ENCODE assay signal across 17 cellular contexts in genomic region chr1:214216031-214216430, GRCh38.
"Had no signal": no experiment of that assay in that cellular context is flagged by ENCODE, and none has a peak within 500 bp of the region (broad histone marks: within the 10 kb centered on the region; RNA-seq: fewer than 3 reads in every experiment).

No MANE protein-coding gene starts in this region.

- H3K36me3 Mint-ChIP-seq: naive thymus-derived CD4-positive, alpha-beta T cell; stimulated activated naive B cell treated with anti-CD40 and anti-IgM and Interleukin-4, amounts not matched to agents 10 μg/mL and 1 μg/mL and 100 μg/mL, for 72 hours had no signal

- H3K27ac Mint-ChIP-seq: endodermal cell; naive thymus-derived CD4-positive, alpha-beta T cell; stimulated activated naive B cell treated with anti-CD40 and anti-IgM and Interleukin-4, amounts not matched to agents 10 μg/mL and 1 μg/mL and 100 μg/mL, for 72 hours had no signal

- H3K4me1 ChIP-seq: psoas muscle had no signal

- H3K9me3 Mint-ChIP-seq: endodermal cell; naive thymus-derived CD4-positive, alpha-beta T cell; stimulated activated naive B cell treated with anti-CD40 and anti-IgM and Interleukin-4, amounts not matched to agents 10 μg/mL and 1 μg/mL and 100 μg/mL, for 72 hours had no signal

- H3K27me3 ChIP-seq: heart left ventricle, right lobe of liver had no signal

- H3K27ac ChIP-seq: coronary artery, heart left ventricle, neutrophil, psoas muscle, right lobe of liver, stomach, thoracic aorta, transverse colon had no signal

- H3K4me3 Mint-ChIP-seq: endodermal cell; naive thymus-derived CD4-positive, alpha-beta T cell; stimulated activated naive B cell treated with anti-CD40 and anti-IgM and Interleukin-4, amounts not matched to agents 10 μg/mL and 1 μg/mL and 100 μg/mL, for 72 hours had no signal

- H3K36me3 ChIP-seq: heart left ventricle, neutrophil, right lobe of liver, stomach, thoracic aorta, transverse colon had no signal

- H3K9me3 ChIP-seq: heart left ventricle, neutrophil, psoas muscle, right lobe of liver, stomach, thoracic aorta, transverse colon had no signal

- DNase-seq: effector CD4-positive, alpha-beta T cell; endodermal cell; heart left ventricle; hypothalamus; naive thymus-derived CD4-positive, alpha-beta T cell; psoas muscle; retina; right lobe of liver; stimulated activated CD4-positive, alpha-beta T cell treated with anti-CD3 and anti-CD28 coated beads, Interleukin-2, amount 100 ng/mL, for 24 hours; stimulated activated CD4-positive, alpha-beta T cell treated with anti-CD3 and anti-CD28 coated beads, Interleukin-4, amount 100 ng/mL, for 4 hours; stimulated activated naive B cell treated with anti-CD40 and anti-IgM and Interleukin-4, amounts not matched to agents 10 μg/mL and 1 μg/mL and 100 μg/mL, for 72 hours; substantia nigra; transverse colon had no signal

- H3K4me3 ChIP-seq: coronary artery, heart left ventricle, psoas muscle, right lobe of liver, stomach, thoracic aorta, transverse colon had no signal

- ATAC-seq: naive thymus-derived CD4-positive, alpha-beta T cell; stimulated activated naive B cell treated with anti-CD40 and anti-IgM and Interleukin-4, amounts not matched to agents 10 μg/mL and 1 μg/mL and 100 μg/mL, for 72 hours had no signal
